18 cellular contexts compared by ENCODE assay signal in genomic region chr1:235937123-235937522, GRCh38.
A peak's percentile ranks its signal among the peaks of the same experiment; 100 is the strongest.
DNase-seq lines count a peak whose midpoint lies in the region; ATAC-seq and TF ChIP-seq lines count a peak whose summit lies in the region.
"Had no signal": no experiment of that assay in that cellular context is flagged by ENCODE, and none has a peak within 500 bp of the region (broad histone marks: within the 10 kb centered on the region; RNA-seq: fewer than 3 reads in every experiment).

No MANE protein-coding gene starts in this region.

- H3K4me1 ChIP-seq in mucosa of descending colon (ENCODE audit: low read depth): peaks cover under 1% of the 10 kb centered on the region
- H3K4me1 ChIP-seq: neural progenitor cell had no signal

- H3K4me3 Mint-ChIP-seq in activated B cell treated with CpG ODN at 0.5 μM for 24 hours (peak overlapping the region; percentile 62), neural crest cell (no peak overlapping the region)
- H3K4me3 Mint-ChIP-seq: neural progenitor cell had no signal

- no peaks in the 10 kb centered on the region for H3K27me3 Mint-ChIP-seq in activated B cell treated with CpG ODN at 0.5 μM for 24 hours
- no peaks in the 10 kb centered on the region for H3K27me3 Mint-ChIP-seq in neural crest cell (ENCODE audit: low read depth)

- H3K36me3 ChIP-seq in mucosa of descending colon (ENCODE audit: low read depth): no peaks in the 10 kb centered on the region
- H3K36me3 ChIP-seq: neural progenitor cell, thoracic aorta had no signal

- H3K4me3 ChIP-seq in mucosa of descending colon: no peak overlapping the region
- H3K4me3 ChIP-seq: neural progenitor cell, thoracic aorta had no signal

- POLR2A ChIA-PET in activated B cell treated with CpG ODN at 0.5 μM for 24 hours (lab: Charles Lee): interaction anchor here (0.9 to 5.7 kb wide), 5 partner anchors 9 to 94 kb away, joined by 3 to 60 read pairs (median 4); partner anchors contain the start of gene LYST

- CTCF ChIA-PET in activated B cell treated with CpG ODN at 0.5 μM for 24 hours (lab: Charles Lee): interaction anchor here (0.9 to 4.0 kb wide), 2 partner anchors 18 to 35 kb away, joined by 4 to 19 read pairs; no protein-coding TSS in a partner anchor

- intact Hi-C loops in activated B cell treated with CpG ODN at 0.5 μM for 24 hours (cut with micrococcal nuclease): no loop called here
- intact Hi-C loops in mucosa of descending colon (cut with DNase I, micrococcal nuclease): no loop called here

- H3K36me3 Mint-ChIP-seq in activated B cell treated with CpG ODN at 0.5 μM for 24 hours (ENCODE audit: low read depth) (no peaks in the 10 kb centered on the region), neural crest cell (ENCODE audit: low read depth) (no peaks in the 10 kb centered on the region)
- H3K36me3 Mint-ChIP-seq: neural progenitor cell had no signal

- H3K4me1 Mint-ChIP-seq in activated B cell treated with CpG ODN at 0.5 μM for 24 hours (peaks cover 92% of the 10 kb centered on the region), neural crest cell (peaks cover 12% of the 10 kb centered on the region)

- TF ChIP-seq CTCF in activated B cell treated with CpG ODN at 0.5 μM for 24 hours (IDR thresholded peaks at IDR 0.05) (no peak), neural crest cell (conservative IDR thresholded peaks at IDR 0.05) (no peak), mucosa of descending colon (IDR thresholded peaks at IDR 0.05) (no peak)

- peak; percentile 61 for DNase-seq in COLO829 (ENCODE audit: low spot score)
- DNase-seq in activated B cell treated with CpG ODN at 0.5 μM for 24 hours: no peak
- no peak for DNase-seq in neural crest cell (ENCODE audit: low read depth, low spot score)
- DNase-seq in mucosa of descending colon: no peak
- DNase-seq in AG20443 (ENCODE audit: low spot score): no peak
- DNase-seq: activated CD4-positive, alpha-beta T cell treated with anti-CD3 and anti-CD28 coated beads for 4 hours; activated T-cell treated with anti-CD3 and anti-CD28 coated beads, Interleukin-2, amount 50 U/mL, for 1 hour; amygdala; central memory CD4-positive, alpha-beta T cell; effector CD8-positive, alpha-beta T cell; NCI-H1694 treated with DMSO at 0.1 percent for 48 hours; NCI-H446; SIG-M5; T-helper 2 cell had no signal

- peak; percentile 53 for ATAC-seq in HG02759 (IDR thresholded peaks at IDR 0.05; ENCODE audit: unreplicated experiment)
- no peak for ATAC-seq in activated B cell treated with CpG ODN at 0.5 μM for 24 hours (ENCODE audit: low read depth)
- ATAC-seq in mucosa of descending colon: no peak
- ATAC-seq in GM18517 (IDR thresholded peaks at IDR 0.05; ENCODE audit: unreplicated experiment): no peak

- peak overlapping the region; percentile 78 for H3K27ac Mint-ChIP-seq in activated B cell treated with CpG ODN at 0.5 μM for 24 hours
- peak overlapping the region; percentile 22 for H3K27ac Mint-ChIP-seq in neural crest cell (ENCODE audit: unreplicated experiment)
- H3K27ac Mint-ChIP-seq: neural progenitor cell had no signal

- no peaks in the 10 kb centered on the region for H3K9me3 ChIP-seq in mucosa of descending colon
- H3K9me3 ChIP-seq: thoracic aorta had no signal

- no peaks in the 10 kb centered on the region for H3K9me3 Mint-ChIP-seq in activated B cell treated with CpG ODN at 0.5 μM for 24 hours
- H3K9me3 Mint-ChIP-seq in neural crest cell: no peaks in the 10 kb centered on the region
- H3K9me3 Mint-ChIP-seq: neural progenitor cell had no signal
